ENCODE assay signal across 8 cellular contexts in genomic region chr10:43409385-43410109, GRCh38. TPM values are rescaled to one million over a fixed set of nuclear protein-coding genes. Genes with fewer than 3 reads are reported as not detected.
A peak's percentile ranks its signal among the peaks of the same experiment; 100 is the strongest.
DNase-seq lines count a peak whose midpoint lies in the region; ATAC-seq and TF ChIP-seq lines count a peak whose summit lies in the region.

No MANE protein-coding gene starts in this region.

- TF ChIP-seq CTCF in AG04449 (IDR thresholded peaks at IDR 0.05; ENCODE audit: insufficient read depth, low read length, missing control alignments) (no peak), HCT116 (IDR thresholded peaks at IDR 0.05 in 2 of 3, conservative IDR thresholded peaks at IDR 0.05 in 1 of 3; ENCODE audit: borderline replicate concordance in 1 of 3, insufficient read depth in 1 of 3, low read depth in 2 of 3, low read length in 2 of 3) (no peak), WI38 (IDR thresholded peaks at IDR 0.05; ENCODE audit: low read depth, low read length) (no peak), chondrocyte (IDR thresholded peaks at IDR 0.05) (peak; percentile 10)

- H3K4me1 ChIP-seq in HCT116 (ENCODE audit: control insufficient read depth in 1 of 2, insufficient read depth in 2 of 2, low read length in 2 of 2), result peaks cover 28 to 46% of the 10 kb centered on the region in 2 experiments
- peaks cover 3% of the 10 kb centered on the region for H3K4me1 ChIP-seq in mesodermal cell (ENCODE audit: control insufficient read depth, insufficient read depth, low read length, poor library complexity, severe bottlenecking)

- no peaks in the 10 kb centered on the region for H3K27me3 ChIP-seq in HCT116 (ENCODE audit: insufficient read depth, low read length)

- no peak for DNase-seq in AG04449 (ENCODE audit: low read depth, low spot score)
- DNase-seq in HCT116 (ENCODE audit: low read depth, low spot score), result no peak
- DNase-seq in chondrocyte (ENCODE audit: low spot score), result no peak
- DNase-seq in stimulated activated effector memory CD8-positive, alpha-beta T cell treated with anti-CD3 and anti-CD28 coated beads, Interleukin-12 subunit alpha, Interleukin-12 subunit beta, amount 100 ng/mL, for 72 hours (ENCODE audit: low spot score in 2 of 2), result peak; percentile 38 to 83
- no peak for DNase-seq in GDM1 (lab: John Stamatoyannopoulos, UW)

- no peaks in the 10 kb centered on the region for H3K27me3 Mint-ChIP-seq in chondrocyte (ENCODE audit: low read depth)

- BruUV-seq in HCT116 (replicated peaks; lab: Mats Ljungman, UMichigan), result TSS peak; percentile 80

- H3K4me2 ChIP-seq in HCT116 (ENCODE audit: low read length), result peak overlapping the region; percentile 93

- no peak overlapping the region for H2AFZ ChIP-seq in HCT116 (ENCODE audit: low read depth, low read length, poor library complexity, severe bottlenecking)

- H3K27ac Mint-ChIP-seq in chondrocyte (ENCODE audit: unreplicated experiment), result peak overlapping the region; percentile 98
- peak overlapping the region; percentile 99 for H3K27ac Mint-ChIP-seq in stimulated activated effector memory CD8-positive, alpha-beta T cell treated with anti-CD3 and anti-CD28 coated beads, Interleukin-12 subunit alpha, Interleukin-12 subunit beta, amount 100 ng/mL, for 72 hours

- H3K4me3 ChIP-seq in AG04449 (ENCODE audit: low read depth, low read length) (peak overlapping the region; percentile 72), HCT116 (replicated peaks in 1 of 2; ENCODE audit: low read depth in 1 of 2, low read length in 2 of 2) (peak overlapping the region; percentile 83 to 93), WI38 (ENCODE audit: low read depth, low read length) (peak overlapping the region; percentile 76), mesodermal cell (ENCODE audit: extremely low read depth, insufficient read depth, low read length, poor library complexity, severe bottlenecking) (peak overlapping the region; percentile 81)

- peaks cover 29% of the 10 kb centered on the region for H3K4me1 Mint-ChIP-seq in chondrocyte (ENCODE audit: low read depth)
- H3K4me1 Mint-ChIP-seq in stimulated activated effector memory CD8-positive, alpha-beta T cell treated with anti-CD3 and anti-CD28 coated beads, Interleukin-12 subunit alpha, Interleukin-12 subunit beta, amount 100 ng/mL, for 72 hours, result peaks cover 27% of the 10 kb centered on the region

- POLR2A ChIA-PET in AG04449 (lab: Yijun Ruan, JAX), result interaction anchor here (0.6 to 1.0 kb wide), 4 partner anchors 9 to 44 kb away, joined by 3 to 4 read pairs (median 3); no protein-coding TSS in a partner anchor
- POLR2A ChIA-PET in HCT116 (lab: Charles Lee), result interaction anchor here (0.8 to 2.2 kb wide), 5 partner anchors 9 to 55 kb away, joined by 3 to 6 read pairs (median 3); partner anchors contain the start of gene ZNF487

- H3K79me2 ChIP-seq in HCT116 (ENCODE audit: insufficient read depth, low read length), result peaks cover 51% of the 10 kb centered on the region

- peak overlapping the region; percentile 92 for H3K4me3 Mint-ChIP-seq in chondrocyte (ENCODE audit: unreplicated experiment)
- peak overlapping the region; percentile 96 for H3K4me3 Mint-ChIP-seq in stimulated activated effector memory CD8-positive, alpha-beta T cell treated with anti-CD3 and anti-CD28 coated beads, Interleukin-12 subunit alpha, Interleukin-12 subunit beta, amount 100 ng/mL, for 72 hours

- H3K27ac ChIP-seq in HCT116 (ENCODE audit: low read depth, low read length) (peak overlapping the region; percentile 96), mesodermal cell (ENCODE audit: low read depth, low read length, severe bottlenecking) (peak overlapping the region; percentile 97)

- no peaks in the 10 kb centered on the region for H3K9me2 ChIP-seq in HCT116 (ENCODE audit: insufficient read depth)

- CTCF ChIA-PET in AG04449 (lab: Yijun Ruan, JAX), result interaction anchor here (0.7 to 1.5 kb wide), 2 partner anchors 9 to 10 kb away, joined by 3 read pairs; no protein-coding TSS in a partner anchor
- CTCF ChIA-PET in HCT116 (lab: Charles Lee), result interaction anchor here (1.5 kb wide), 1 partner anchor 61 kb away, joined by 4 read pairs; no protein-coding TSS in a partner anchor

- no peaks in the 10 kb centered on the region for H3K9me3 Mint-ChIP-seq in chondrocyte (ENCODE audit: low read depth)
- no peaks in the 10 kb centered on the region for H3K9me3 Mint-ChIP-seq in stimulated activated effector memory CD8-positive, alpha-beta T cell treated with anti-CD3 and anti-CD28 coated beads, Interleukin-12 subunit alpha, Interleukin-12 subunit beta, amount 100 ng/mL, for 72 hours

- peaks cover 11% of the 10 kb centered on the region; the same call in 1 of the 2 replicates for H4K20me1 ChIP-seq in HCT116 (ENCODE audit: insufficient read depth)

- no peak for TF ChIP-seq RAD21 in HCT116 (IDR thresholded peaks at IDR 0.05; ENCODE audit: low read depth)

- peak; percentile 35 for ATAC-seq in HCT116
- peak; percentile 31 for ATAC-seq in stimulated activated effector memory CD8-positive, alpha-beta T cell treated with anti-CD3 and anti-CD28 coated beads, Interleukin-12 subunit alpha, Interleukin-12 subunit beta, amount 100 ng/mL, for 72 hours
- no peak for ATAC-seq in GM18858 (IDR thresholded peaks at IDR 0.05; ENCODE audit: unreplicated experiment)

- RAD21 ChIA-PET in HCT116 (lab: Charles Lee; ENCODE audit: low non-redundant PET in 1 of 2, low total read pairs in 2 of 2, uncharacterized antibody in 2 of 2, unreplicated experiment in 2 of 2), result interaction anchor here in 1 of 2 experiments (0.6 kb wide), 2 partner anchors 10 to 13 kb away, joined by 3 to 6 read pairs; no protein-coding TSS in a partner anchor

- intact Hi-C loops in HCT116 (cut with micrococcal nuclease), result loop anchor here (1.0 to 2.0 kb wide), 2 partner anchors 8 to 27 kb away; partner anchors contain the start of gene ZNF487

- no peaks in the 10 kb centered on the region; a peak in 1 of 4 replicates for H3K36me3 ChIP-seq in HCT116 (ENCODE audit: control insufficient read depth in 1 of 2, insufficient read depth in 2 of 2, low read length in 2 of 2)
- no peaks in the 10 kb centered on the region for H3K36me3 ChIP-seq in mesodermal cell (ENCODE audit: control insufficient read depth, insufficient read depth, low read length)

- peak overlapping the region; percentile 100 for H3K9ac ChIP-seq in HCT116 (ENCODE audit: low read length)

- no peaks in the 10 kb centered on the region for H3K36me3 Mint-ChIP-seq in chondrocyte (ENCODE audit: low read depth)
- H3K36me3 Mint-ChIP-seq in stimulated activated effector memory CD8-positive, alpha-beta T cell treated with anti-CD3 and anti-CD28 coated beads, Interleukin-12 subunit alpha, Interleukin-12 subunit beta, amount 100 ng/mL, for 72 hours, result peaks cover 58% of the 10 kb centered on the region

- TF ChIP-seq POLR2A in HCT116 (IDR thresholded peaks at IDR 0.05; ENCODE audit: borderline replicate concordance, extremely low read depth, insufficient read depth, insufficient read length), result peak; percentile 60

- WGBS in mesodermal cell (ENCODE audit: insufficient coverage in 2 of 2), 2 experiments, result 72 to 75% methylated on average over 38 to 44 of the region's 46 CpGs

- no peaks in the 10 kb centered on the region for H3K9me3 ChIP-seq in HCT116 (ENCODE audit: control insufficient read depth in 1 of 2, insufficient read depth in 1 of 2, low read depth in 1 of 2, low read length in 2 of 2)
- H3K9me3 ChIP-seq in mesodermal cell (ENCODE audit: control insufficient read depth, low read length), result no peaks in the 10 kb centered on the region

TF ChIP-seq in HCT116, 20 proteins besides CTCF, POLR2A, EP300 and RAD21:
- peak; percentile 68 for TF ChIP-seq POLR2AphosphoS5 (IDR thresholded peaks at IDR 0.05; ENCODE audit: low read depth, low read length)
- TF ChIP-seq, protein P1, sequence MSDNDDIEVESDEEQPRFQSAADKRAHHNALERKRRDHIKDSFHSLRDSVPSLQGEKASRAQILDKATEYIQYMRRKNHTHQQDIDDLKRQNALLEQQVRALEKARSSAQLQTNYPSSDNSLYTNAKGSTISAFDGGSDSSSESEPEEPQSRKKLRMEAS (IDR thresholded peaks at IDR 0.05), result no peak
- 0 out of 2 replicates have a peak, but pooled peaks have one; percentile 44 for TF ChIP-seq SIN3A (IDR thresholded peaks at IDR 0.05; ENCODE audit: low read depth)
- TF ChIP-seq ZFX (IDR thresholded peaks at IDR 0.05), result no peak

RNA-seq across cellular contexts. Expression of gene HNRNPF, which starts 0.6 kb away (rescaled TPM):
- total RNA-seq in HCT116 (2021; ENCODE audit: unreplicated experiment) (333 TPM), chondrocyte (122 to 126 TPM (median 123 TPM) in 3 replicates)
- 197 and 213 TPM in 2 replicates for polyA plus RNA-seq in HCT116 (2012)
- 193 TPM for polyA plus RNA-seq in mesodermal cell (2013, experiment 1 of 2)
- 159 TPM for polyA plus RNA-seq in mesodermal cell (2013, experiment 2 of 2)

RNA-seq across cellular contexts. Expression of gene ZNF487, which starts 27.4 kb away (rescaled TPM):
- total RNA-seq in HCT116 (2021; ENCODE audit: unreplicated experiment) (4.0 TPM), chondrocyte (2.1 to 2.7 TPM (median 2.6 TPM) in 3 replicates)
- 2.7 and 3.4 TPM in 2 replicates for polyA plus RNA-seq in HCT116 (2012)
- polyA plus RNA-seq in mesodermal cell (2013, experiment 1 of 2), result 6.4 TPM
- polyA plus RNA-seq in mesodermal cell (2013, experiment 2 of 2), result 4.4 TPM

RNA-seq across cellular contexts. Expression of gene FXYD4, which starts 38.1 kb away (rescaled TPM):
- total RNA-seq in HCT116 (2021; ENCODE audit: unreplicated experiment), result 0.71 TPM
- 2.2 and 3.4 TPM in 2 replicates for polyA plus RNA-seq in HCT116 (2012)
- total RNA-seq in chondrocyte, result not detected in 3 replicates
- polyA plus RNA-seq in mesodermal cell (2013, experiment 1 of 2), result not detected
- not detected for polyA plus RNA-seq in mesodermal cell (2013, experiment 2 of 2)

Comparison
In these comparisons a context has a peak if more than half of its experiments do, and no peak if none do; other contexts are left out.
1. DNase-seq: peak in stimulated activated effector memory CD8-positive, alpha-beta T cell treated with anti-CD3 and anti-CD28 coated beads, Interleukin-12 subunit alpha, Interleukin-12 subunit beta, amount 100 ng/mL, for 72 hours (2 of 2); none in AG04449 (single experiment), HCT116 (single experiment), chondrocyte (single experiment) and GDM1 (single experiment).
2. Peak in every context shown above with its lines, with median percentiles within 50 percentile points of each other: H3K4me3 ChIP-seq.